ENCODE assay signal across 15 cellular contexts in the genomic region with DNA sequence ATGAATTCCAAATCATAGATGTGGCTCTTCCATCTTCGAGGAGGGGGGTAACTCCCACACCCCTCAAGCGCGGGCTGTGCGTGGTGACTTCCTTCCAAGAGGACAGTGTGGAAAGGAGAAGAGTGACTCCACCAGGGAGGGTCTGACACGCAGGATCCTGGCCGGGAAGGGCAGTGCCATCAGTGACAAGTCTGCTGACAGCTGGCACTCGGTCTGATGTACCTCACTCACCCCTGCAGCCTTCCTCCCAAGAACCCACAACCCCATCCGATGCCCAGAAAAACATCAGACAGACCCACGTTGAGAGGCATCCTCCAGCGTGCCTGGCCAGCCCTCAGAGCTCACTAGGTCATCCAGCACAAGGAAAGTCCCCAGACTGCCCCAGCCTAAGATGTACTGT.
DNase-seq lines count a peak whose midpoint lies in the region; ATAC-seq and TF ChIP-seq lines count a peak whose summit lies in the region.
"Had no signal": no experiment of that assay in that cellular context is flagged by ENCODE, and none has a peak within 500 bp of the region (broad histone marks: within the 10 kb centered on the region; RNA-seq: fewer than 3 reads in every experiment).

No MANE protein-coding gene starts in this region.

- no peak overlapping the region for H3K4me3 Mint-ChIP-seq in central memory CD8-positive, alpha-beta T cell
- H3K4me3 Mint-ChIP-seq in neural crest cell = no peak overlapping the region

- H3K36me3 ChIP-seq in heart left ventricle = no peaks in the 10 kb centered on the region
- H3K36me3 ChIP-seq: SJSA1 had no signal

- peak overlapping the region; percentile 49 for H3K27ac Mint-ChIP-seq in central memory CD8-positive, alpha-beta T cell (ENCODE audit: low read depth)
- peak overlapping the region; percentile 22 for H3K27ac Mint-ChIP-seq in neural crest cell (ENCODE audit: unreplicated experiment)

- no peak overlapping the region for H3K4me3 ChIP-seq in heart left ventricle
- H3K4me3 ChIP-seq: PC-9, SJSA1 had no signal

- peaks cover 12% of the 10 kb centered on the region for H3K4me1 Mint-ChIP-seq in central memory CD8-positive, alpha-beta T cell
- H3K4me1 Mint-ChIP-seq in neural crest cell = peaks cover 13% of the 10 kb centered on the region

- peaks cover 0 to 21% (median 4%) of the 10 kb centered on the region in 9 donors for H3K27me3 ChIP-seq in heart left ventricle

- intact Hi-C loops in Right ventricle myocardium inferior (cut with DNase I) = loop anchor here (5.0 kb wide), 1 partner anchor 117 kb away; no protein-coding TSS in a partner anchor
- intact Hi-C loops in heart left ventricle (cut with DNase I) = loop anchor here in 2 of 10 donors (5.0 kb wide), 2 partner anchors 117 to 172 kb away; no protein-coding TSS in a partner anchor

- 29 to 45% (median 41%) methylated on average over 10 of the region's 10 CpGs for WGBS in heart left ventricle, 4 donors

- H3K9me3 ChIP-seq in heart left ventricle = no peaks in the 10 kb centered on the region
- H3K9me3 ChIP-seq: SJSA1 had no signal

- no peak overlapping the region for H3K27ac ChIP-seq in heart left ventricle
- H3K27ac ChIP-seq: PC-9, SJSA1 had no signal

- no peak for TF ChIP-seq CTCF in heart left ventricle (IDR thresholded peaks at IDR 0.05)
- TF ChIP-seq CTCF in neural crest cell (conservative IDR thresholded peaks at IDR 0.05) = no peak

- no peak for ATAC-seq in Right ventricle myocardium inferior
- ATAC-seq in heart left ventricle = no peak
- no peak for ATAC-seq in central memory CD8-positive, alpha-beta T cell (replicated peaks; ENCODE audit: extremely low read depth, poor library complexity, severe bottlenecking)
- ATAC-seq in HG02840 (IDR thresholded peaks at IDR 0.05; ENCODE audit: low FRiP score, unreplicated experiment) = no peak
- ATAC-seq in HG02870 (IDR thresholded peaks at IDR 0.05; ENCODE audit: unreplicated experiment) = no peak

- peak; percentile 66 for DNase-seq in Right ventricle myocardium inferior (ENCODE audit: missing footprints)
- no peak for DNase-seq in heart left ventricle
- no peak for DNase-seq in central memory CD8-positive, alpha-beta T cell (ENCODE audit: low spot score in 2 of 2)
- no peak for DNase-seq in neural crest cell (ENCODE audit: low read depth, low spot score)
- no peak for DNase-seq in superior temporal gyrus (ENCODE audit: extremely low spot score)
- DNase-seq in 8988T = no peak
- DNase-seq: DMS79 treated with DMSO at 0.1 percent for 48 hours, NCI-H1048, NCI-H1436, NCI-H345, NCI-H526, PC-9 had no signal

- peaks cover 33% of the 10 kb centered on the region for H3K27me3 Mint-ChIP-seq in central memory CD8-positive, alpha-beta T cell
- peaks cover 5% of the 10 kb centered on the region for H3K27me3 Mint-ChIP-seq in neural crest cell (ENCODE audit: low read depth)

- no peaks in the 10 kb centered on the region for H3K9me3 Mint-ChIP-seq in central memory CD8-positive, alpha-beta T cell
- H3K9me3 Mint-ChIP-seq in neural crest cell = no peaks in the 10 kb centered on the region

- H3K36me3 Mint-ChIP-seq in central memory CD8-positive, alpha-beta T cell (ENCODE audit: insufficient read depth) = no peaks in the 10 kb centered on the region
- no peaks in the 10 kb centered on the region for H3K36me3 Mint-ChIP-seq in neural crest cell (ENCODE audit: low read depth)

- no peak for TF ChIP-seq POLR2A in heart left ventricle (IDR thresholded peaks at IDR 0.05)

- H3K4me1 ChIP-seq in heart left ventricle = peaks cover 0 to 39% (median 14%) of the 10 kb centered on the region in 12 donors
